Comparison of ENCODE assay signal across 21 cellular contexts in the genomic region with DNA sequence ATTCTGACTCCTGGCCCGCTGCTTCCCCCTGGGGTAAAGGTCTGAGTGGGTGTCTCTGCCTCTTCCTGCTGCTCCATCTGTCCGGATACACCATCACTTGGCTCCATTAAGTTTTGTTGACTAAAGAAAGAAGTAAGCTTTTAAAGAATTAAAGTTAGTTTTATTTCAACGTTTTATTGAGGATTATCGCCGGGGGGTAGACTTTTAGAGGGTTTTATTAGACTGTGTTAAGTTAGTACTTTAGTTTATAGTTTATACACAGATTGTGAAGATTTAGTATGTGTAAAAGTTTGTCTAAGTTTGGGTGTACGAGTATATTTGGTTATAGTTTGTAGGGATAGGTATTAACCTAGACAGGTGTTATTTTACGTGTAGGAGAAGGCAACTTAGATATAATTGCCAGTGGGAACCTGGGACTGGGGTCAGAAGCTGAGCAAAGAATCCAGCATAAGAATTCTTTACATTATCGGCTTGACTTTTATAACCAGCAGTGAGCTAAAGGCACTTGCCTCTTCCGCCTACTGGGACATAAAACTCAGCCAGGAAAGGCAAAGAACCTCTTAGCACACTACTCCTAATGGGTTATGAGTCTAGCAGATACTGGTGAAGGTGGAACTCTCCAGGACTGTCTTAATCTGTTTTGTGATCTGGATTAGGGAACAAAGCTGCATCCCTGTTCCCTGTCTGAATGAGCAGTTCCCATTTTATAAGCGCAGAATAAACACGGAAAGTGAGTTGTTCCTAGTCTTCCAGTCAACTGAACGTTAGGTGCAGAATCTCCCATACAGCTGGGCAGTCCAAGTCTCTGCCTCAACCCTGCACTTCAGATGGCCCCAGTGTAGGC.
"Had no signal": no experiment of that assay in that cellular context is flagged by ENCODE, and none has a peak within 500 bp of the region (broad histone marks: within the 10 kb centered on the region; RNA-seq: fewer than 3 reads in every experiment).

No MANE protein-coding gene starts in this region.

- ATAC-seq: activated CD8-positive, alpha-beta T cell treated with anti-CD3 and anti-CD28 coated beads, Interleukin-2, amount 10 ng/mL, durations not matched to agents 7 days and 5 days; Right ventricle myocardium inferior had no signal

- H3K9me3 ChIP-seq: adrenal gland, MG63, SK-N-SH had no signal

- H3K4me2 ChIP-seq: KMS-11, SK-N-SH had no signal

- H3K4me3 ChIP-seq: adrenal gland, MG63 had no signal

- H3K27me3 ChIP-seq: adrenal gland, MG63 had no signal

- H3K4me1 ChIP-seq: adrenal gland had no signal

- H3K9me2 ChIP-seq: SK-N-SH had no signal

- H3K36me3 ChIP-seq: adrenal gland, MG63, WERI-Rb-1 had no signal

- H3K27ac ChIP-seq: adrenal gland, KMS-11, WERI-Rb-1 had no signal

- DNase-seq: activated CD4-positive, alpha-beta T cell treated with anti-CD3 and anti-CD28 coated beads for 4 hours; activated CD8-positive, alpha-beta memory T cell treated with anti-CD3 and anti-CD28 coated beads, Interleukin-2, amount 50 U/mL, for 48 hours; activated CD8-positive, alpha-beta T cell treated with anti-CD3 and anti-CD28 coated beads, Interleukin-2, amount 10 ng/mL, durations not matched to agents 7 days and 5 days; activated naive CD4-positive, alpha-beta T cell treated with anti-CD3 and anti-CD28 coated beads, Interleukin-2, amount 50 U/mL, for 16 hours; activated naive CD8-positive, alpha-beta T cell treated with anti-CD3 and anti-CD28 coated beads, Interleukin-2, amount 10 ng/mL, durations not matched to agents 7 days and 5 days; activated T-cell treated with anti-CD3 and anti-CD28 coated beads, Interleukin-2, amount 50 U/mL, for 1 hour; adrenal gland; anterior cingulate cortex; central memory CD4-positive, alpha-beta T cell; MG63; NCI-H1092 treated with DMSO at 0.1 percent for 48 hours; NCI-H1417 treated with DMSO at 0.1 percent for 48 hours; NCI-H1694 treated with DMSO at 0.1 percent for 48 hours; NCI-H2029 treated with DMSO at 0.1 percent for 48 hours; NCI-H446; RPMI8226; SK-N-SH; T-helper 1 cell; WERI-Rb-1 had no signal

- H3K9ac ChIP-seq: KMS-11, SK-N-SH had no signal
